Comparison of ENCODE assay signal across 1 cellular context in the genomic region with DNA sequence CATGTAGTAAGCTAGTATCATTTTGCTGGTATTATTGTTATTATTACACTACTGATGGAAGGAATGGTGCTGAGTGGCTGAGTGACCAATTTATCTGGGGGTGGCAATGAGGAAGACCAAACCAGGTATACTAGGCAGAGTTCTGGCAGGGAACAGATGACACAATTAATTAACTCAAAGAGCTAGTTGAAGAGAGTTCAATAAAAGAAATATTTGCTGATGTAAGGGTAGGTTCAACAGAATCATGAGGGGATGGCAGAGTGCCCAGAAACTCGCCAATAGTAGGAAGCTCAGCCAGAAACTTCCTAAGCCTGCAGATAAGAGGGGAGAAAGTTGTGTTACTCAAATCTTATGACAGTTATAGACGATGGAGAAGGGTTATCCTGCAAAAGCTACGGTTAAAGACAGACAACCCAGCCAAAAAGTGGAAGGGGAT.
TF ChIP-seq lines count a peak whose summit lies in the region.

No MANE protein-coding gene starts in this region.

TF ChIP-seq in IMR-90, 13 proteins besides CTCF, POLR2A, EP300 and RAD21 (continued from another document):
- TF ChIP-seq USF2 (IDR thresholded peaks at IDR 0.05; ENCODE audit: low read depth, low read length) (no peak), MAFK (IDR thresholded peaks at IDR 0.05; ENCODE audit: low read depth, low read length) (no peak), FOS (IDR thresholded peaks at IDR 0.05; ENCODE audit: low read depth, low read length) (no peak), RFX5 (IDR thresholded peaks at IDR 0.05; ENCODE audit: low read depth, low read length) (no peak), SMC3 (IDR thresholded peaks at IDR 0.05; ENCODE audit: low read depth, low read length) (no peak), RCOR1 (IDR thresholded peaks at IDR 0.05; ENCODE audit: insufficient replicate concordance, low read length) (no peak), CHD1 (IDR thresholded peaks at IDR 0.05; ENCODE audit: low read depth, low read length) (no peak), NFE2L2 (IDR thresholded peaks at IDR 0.05; ENCODE audit: low read depth, low read length) (no peak)
